8 cellular contexts compared by ENCODE assay signal in genomic region chr2:27628767-27629709, GRCh38. TPM values are rescaled to one million over a fixed set of nuclear protein-coding genes. Genes with fewer than 3 reads are reported as not detected.
DNase-seq lines count a peak whose midpoint lies in the region; ATAC-seq, FAIRE-seq and TF ChIP-seq lines count a peak whose summit lies in the region.

A gene with protein sequence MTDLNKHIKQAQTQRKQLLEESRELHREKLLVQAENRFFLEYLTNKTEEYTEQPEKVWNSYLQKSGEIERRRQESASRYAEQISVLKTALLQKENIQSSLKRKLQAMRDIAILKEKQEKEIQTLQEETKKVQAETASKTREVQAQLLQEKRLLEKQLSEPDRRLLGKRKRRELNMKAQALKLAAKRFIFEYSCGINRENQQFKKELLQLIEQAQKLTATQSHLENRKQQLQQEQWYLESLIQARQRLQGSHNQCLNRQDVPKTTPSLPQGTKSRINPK (minus strand): TSS chr2:27629012. CDS start chr2:27627799, 1,213 bp downstream.
TSS of gene GPN1 (plus strand) at chr2:27629050. CDS start at chr2:27629059, 9 bp downstream.

- H3K9me3 ChIP-seq in pancreas (no peaks in the 10 kb centered on the region), tibial artery (no peaks in the 10 kb centered on the region)

- WGBS in pancreas, 2 donors = 0% methylated on average over 43 to 44 of the region's 44 CpGs

- H3K4me3 Mint-ChIP-seq in HFFc6 = no peak within 1 kb of the TSS
- H3K4me3 Mint-ChIP-seq in activated naive CD4-positive, alpha-beta T cell treated with anti-CD3 and anti-CD28 coated beads, Interleukin-2, amount 50 U/mL, for 24 hours = no peak within 1 kb of the TSS

- peaks cover 17% of the 10 kb centered on the region for H3K4me1 Mint-ChIP-seq in HFFc6 (ENCODE audit: low read depth)
- H3K4me1 Mint-ChIP-seq in activated naive CD4-positive, alpha-beta T cell treated with anti-CD3 and anti-CD28 coated beads, Interleukin-2, amount 50 U/mL, for 24 hours = peaks cover 26% of the 10 kb centered on the region

- no peak for FAIRE-seq in pancreas (lab: Jason Lieb, UNC)

- H3K27ac Mint-ChIP-seq in HFFc6 = no peak within 1 kb of the TSS
- peak within 1 kb of the TSS; percentile 4 for H3K27ac Mint-ChIP-seq in activated naive CD4-positive, alpha-beta T cell treated with anti-CD3 and anti-CD28 coated beads, Interleukin-2, amount 50 U/mL, for 24 hours

- H3K4me1 ChIP-seq in pancreas = peaks cover 0 to 17% (median 4%) of the 10 kb centered on the region in 3 donors
- peaks cover 0 to 21% (median 14%) of the 10 kb centered on the region in 4 donors for H3K4me1 ChIP-seq in tibial artery

- H3K9me3 Mint-ChIP-seq in HFFc6 = no peaks in the 10 kb centered on the region
- H3K9me3 Mint-ChIP-seq in activated naive CD4-positive, alpha-beta T cell treated with anti-CD3 and anti-CD28 coated beads, Interleukin-2, amount 50 U/mL, for 24 hours = no peaks in the 10 kb centered on the region

- H3K27me3 ChIP-seq in pancreas (no peaks in the 10 kb centered on the region), tibial artery (no peaks in the 10 kb centered on the region)

- POLR2A ChIA-PET in GM10248 (lab: Yijun Ruan, JAX) = interaction anchor here (1.0 kb wide), 2 partner anchors 21 to 220 kb away, joined by 3 to 6 read pairs; partner anchors contain the start of gene PPM1G

- peaks cover 44% of the 10 kb centered on the region for H3K36me3 Mint-ChIP-seq in HFFc6 (ENCODE audit: low read depth)
- peaks cover 19% of the 10 kb centered on the region for H3K36me3 Mint-ChIP-seq in activated naive CD4-positive, alpha-beta T cell treated with anti-CD3 and anti-CD28 coated beads, Interleukin-2, amount 50 U/mL, for 24 hours

- DNase-seq in GM10248 (ENCODE audit: extremely low spot score) (peak; percentile 92), HFFc6 (peak; percentile 95), NAMALWA (ENCODE audit: low spot score) (peak; percentile 97), SK-N-DZ (ENCODE audit: low spot score) (peak; percentile 69), Right ventricle myocardium superior (peak; percentile 92), pancreas (peak; percentile 70 to 87 (median 81)), tibial artery (peak; percentile 89 to 91)

- peaks cover 2% of the 10 kb centered on the region; the same call in 1 of the 2 replicates for H3K27me3 Mint-ChIP-seq in HFFc6 (ENCODE audit: insufficient read depth)
- H3K27me3 Mint-ChIP-seq in activated naive CD4-positive, alpha-beta T cell treated with anti-CD3 and anti-CD28 coated beads, Interleukin-2, amount 50 U/mL, for 24 hours = no peaks in the 10 kb centered on the region

- peak within 1 kb of the TSS; percentile 16 to 77 (median 48) for H3K27ac ChIP-seq in pancreas
- H3K27ac ChIP-seq in tibial artery = peak within 1 kb of the TSS; percentile 71 to 80

- CTCF ChIA-PET in GM10248 (lab: Yijun Ruan, JAX) = interaction anchor here (0.6 to 2.9 kb wide), 4 partner anchors 13 to 259 kb away, joined by 3 to 18 read pairs (median 4); partner anchors contain the start of gene EIF2B4

- intact Hi-C loops in Right ventricle myocardium superior (cut with DNase I) (loop anchor here (10.0 kb wide), 1 partner anchor 144 kb away; the partner anchor contains the start of gene IFT172), pancreas (cut with DNase I) (no loop called here), tibial artery (cut with DNase I; ENCODE audit: low total_unique reads) (no loop called here)

- TF ChIP-seq CTCF in GM10248 (IDR thresholded peaks at IDR 0.05; ENCODE audit: control extremely low read depth, extremely low read depth, low read depth, missing control alignments) = no peak
- TF ChIP-seq CTCF in HFFc6 (IDR thresholded peaks at IDR 0.05) = no peak
- no peak for TF ChIP-seq CTCF in pancreas (IDR thresholded peaks at IDR 0.05)
- no peak for TF ChIP-seq CTCF in tibial artery (IDR thresholded peaks at IDR 0.05)

- ATAC-seq in Right ventricle myocardium superior (ENCODE audit: poor library complexity) = peak; percentile 98
- peak; percentile 96 to 99 (median 98) for ATAC-seq in pancreas

- H3K36me3 ChIP-seq in pancreas = peaks cover 0 to 2% (median 0%) of the 10 kb centered on the region in 3 donors
- peaks cover 18 to 39% (median 31%) of the 10 kb centered on the region in 3 donors for H3K36me3 ChIP-seq in tibial artery

- H3K4me3 ChIP-seq in pancreas = peak within 1 kb of the TSS; percentile 63 to 85 (median 77)
- H3K4me3 ChIP-seq in tibial artery = peak within 1 kb of the TSS; percentile 73 to 88

RNA-seq across cellular contexts. Expression of the first gene that starts in this region (rescaled TPM):
- total RNA-seq in HFFc6 (2021; fragmentation: NEBNext Ultra II Directional; extraction: Animal tissue kit (Norgen Biotek cat#: 25700)) = 1 to 10 TPM in 2 of 6 experiments, under 1 TPM in 4; 0.52 to 1.2 (median 0.97) TPM
- 3.9 and 4.6 TPM in 2 replicates for polyA plus RNA-seq in SK-N-DZ (2014; cell fraction: cytosol; rRNA removed)
- 3.8 and 4.4 TPM in 2 replicates for polyA plus RNA-seq in SK-N-DZ (2014; cell fraction: nucleus; rRNA removed)
- total RNA-seq in Right ventricle myocardium superior = 6.1 TPM
- 1 to 10 TPM; 1.1 to 3.1 (median 1.8) TPM for total RNA-seq in pancreas
- 1 to 10 TPM; 1.6 to 2.0 TPM for polyA plus RNA-seq in pancreas

RNA-seq across cellular contexts. Expression of gene GPN1, which starts in this region (rescaled TPM):
- 10 to 100 TPM; 33.2 to 44.2 (median 39.8) TPM for total RNA-seq in HFFc6 (2021; fragmentation: NEBNext Ultra II Directional; extraction: Animal tissue kit (Norgen Biotek cat#: 25700))
- polyA plus RNA-seq in SK-N-DZ (2014; cell fraction: cytosol; rRNA removed) = 38.1 and 42.3 TPM in 2 replicates
- polyA plus RNA-seq in SK-N-DZ (2014; cell fraction: nucleus; rRNA removed) = 17.4 and 24.7 TPM in 2 replicates
- total RNA-seq in Right ventricle myocardium superior (18.0 TPM), pancreas (10 to 100 TPM in 5 of 6 donors, 1 to 10 TPM in 1; 8.2 to 17.0 (median 12.0) TPM)
- 10 to 100 TPM in 1 of 2 donors, 1 to 10 TPM in 1; 7.9 to 15.5 TPM for polyA plus RNA-seq in pancreas

Comparison
In these comparisons a context has a peak if more than half of its experiments do, and no peak if none do; other contexts are left out.
1. Peak in every context shown above with its lines: DNase-seq, ATAC-seq, H3K4me3 ChIP-seq and H3K27ac ChIP-seq.